In genomic region chr18:76382265-76382664, GRCh38 we compare ENCODE assay signal across 22 cellular contexts.
"Had no signal": no experiment of that assay in that cellular context is flagged by ENCODE, and none has a peak within 500 bp of the region (broad histone marks: within the 10 kb centered on the region; RNA-seq: fewer than 3 reads in every experiment).

No MANE protein-coding gene starts in this region.

- H3K4me3 Mint-ChIP-seq: natural killer cell had no signal

- H3K9me3 Mint-ChIP-seq: natural killer cell had no signal

- H3K27me3 ChIP-seq: colonic mucosa, heart right ventricle, pancreas, tibial nerve, upper lobe of right lung had no signal

- H3K4me1 ChIP-seq: colonic mucosa, pancreas, psoas muscle, upper lobe of right lung had no signal

- FAIRE-seq: endometrium, frontal cortex, islet of Langerhans, pancreas, small intestine had no signal

- H3K27ac ChIP-seq: colonic mucosa, heart right ventricle, pancreas, psoas muscle, upper lobe of right lung had no signal

- DNase-seq: caudate nucleus; colonic mucosa; dermis blood vessel endothelial cell; effector memory CD4-positive, alpha-beta T cell; heart right ventricle; hypothalamus; kidney glomerular epithelial cell; mammary epithelial cell; natural killer cell; occipital lobe; pancreas; psoas muscle; retina; small intestine; stimulated activated CD4-positive, alpha-beta T cell treated with anti-CD3 and anti-CD28 coated beads, Interleukin-12 subunit alpha, Interleukin-12 subunit beta, amount 100 ng/mL, for 4 hours; stimulated activated naive CD4-positive, alpha-beta T cell treated with Interleukin-2 at 50 U/mL for 16 hours; upper lobe of right lung had no signal

- ATAC-seq: esophagus mucosa, natural killer cell, pancreas, upper lobe of right lung had no signal

- H3K4me3 ChIP-seq: colonic mucosa, heart right ventricle, pancreas, psoas muscle, tibial nerve, upper lobe of right lung had no signal

- H3K27ac Mint-ChIP-seq: natural killer cell had no signal

- H3K9me3 ChIP-seq: colonic mucosa, heart right ventricle, pancreas, psoas muscle, tibial nerve, upper lobe of right lung had no signal
